17 cellular contexts compared by ENCODE assay signal in genomic region chr19:54435551-54436016, GRCh38. TPM values are rescaled to one million over a fixed set of nuclear protein-coding genes. Genes with fewer than 3 reads are reported as not detected.
DNase-seq lines count a peak whose midpoint lies in the region; FAIRE-seq and TF ChIP-seq lines count a peak whose summit lies in the region.
"Had no signal": no experiment of that assay in that cellular context is flagged by ENCODE, and none has a peak within 500 bp of the region (broad histone marks: within the 10 kb centered on the region; RNA-seq: fewer than 3 reads in every experiment).

No MANE protein-coding gene starts in this region.

- peak overlapping the region; percentile 88 for H4K91ac ChIP-seq in H1 (replicated peaks; ENCODE audit: insufficient read length, low read length)

- no peak overlapping the region for H2AFZ ChIP-seq in H1 (ENCODE audit: low read length)

- intact Hi-C loops in ovary (cut with DNase I): no loop called here

- H3K9ac ChIP-seq in H1 (replicated peaks in 1 of 4; ENCODE audit: extremely low read depth in 1 of 4, low read depth in 3 of 4, low read length in 3 of 4): no peak overlapping the region

- H4K20me1 ChIP-seq in H1 (replicated peaks in 1 of 2; ENCODE audit: control insufficient read depth in 1 of 2, insufficient read depth in 2 of 2, low read length in 2 of 2): peaks cover 11 to 24% of the 10 kb centered on the region in 2 experiments

- no peak for TF ChIP-seq CTCF in H1 (IDR thresholded peaks at IDR 0.05; ENCODE audit: control extremely low read depth in 1 of 3, insufficient read depth in 1 of 3, low read depth in 1 of 3, low read length in 3 of 3)
- no peak for TF ChIP-seq CTCF in ovary (IDR thresholded peaks at IDR 0.05)

- H2BK120ac ChIP-seq in H1 (replicated peaks; ENCODE audit: low read depth, low read length): no peak overlapping the region

- H2BK12ac ChIP-seq in H1 (ENCODE audit: low read depth, low read length): peak overlapping the region; percentile 68; the same call in 1 of the 2 replicates

- no peak for TF ChIP-seq POLR2A in H1 (IDR thresholded peaks at IDR 0.05; ENCODE audit: control extremely low read depth in 1 of 2, low read depth in 2 of 2, low read length in 2 of 2)
- TF ChIP-seq POLR2A in ovary (IDR thresholded peaks at IDR 0.05): peak; percentile 1
- no peak for TF ChIP-seq POLR2A in GM12891 (IDR thresholded peaks at IDR 0.05; ENCODE audit: low read depth, low read length)

- peaks cover 0 to 2% (median 0%) of the 10 kb centered on the region in 4 experiments; a peak in 1 of 7 replicates for H3K27me3 ChIP-seq in H1 (replicated peaks in 1 of 4; ENCODE audit: control insufficient read depth in 3 of 4, extremely low read depth in 1 of 4, insufficient read depth in 3 of 4, low read length in 3 of 4)
- no peaks in the 10 kb centered on the region for H3K27me3 ChIP-seq in ovary
- H3K27me3 ChIP-seq in small intestine (ENCODE audit: control insufficient read depth in 2 of 2, insufficient read depth in 2 of 2, low read length in 2 of 2): no peaks in the 10 kb centered on the region
- H3K27me3 ChIP-seq: thyroid gland had no signal

- TF ChIP-seq EP300 in H1 (IDR thresholded peaks at IDR 0.05; ENCODE audit: borderline replicate concordance in 1 of 2, low read depth in 2 of 2, low read length in 2 of 2) (no peak), ovary (IDR thresholded peaks at IDR 0.05) (no peak)

- TF ChIP-seq RAD21 in H1 (IDR thresholded peaks at IDR 0.05 in 1 of 2, conservative IDR thresholded peaks at IDR 0.05 in 1 of 2; ENCODE audit: low read depth in 2 of 2, low read length in 2 of 2): no peak

- no peak overlapping the region for H4K8ac ChIP-seq in H1 (ENCODE audit: extremely low read depth, insufficient read depth, low read length)

- POLR2A ChIA-PET in H1 (lab: Charles Lee; ENCODE audit: partially characterized antibody): interaction anchor here (0.6 to 13.5 kb wide), 9 partner anchors 11 to 1277 kb away, joined by 3 to 133 read pairs (median 5); partner anchors contain the start of genes LENG8 and TTYH1

- WGBS in H1 (ENCODE audit: extremely low coverage in 1 of 2, insufficient coverage in 1 of 2, insufficient read length in 1 of 2, insufficient replicate concordance in 2 of 2, low coverage in 1 of 2, low lambda C conversion rate in 2 of 2, missing lambda C conversion rate in 1 of 2), 2 experiments: 70% methylated on average over 5 of the region's 16 CpGs; no CpG with 5 or more reads in 1 of the 2 experiments
- WGBS in ovary, 3 donors: 9 to 19% (median 12%) methylated on average over 15 to 16 of the region's 16 CpGs
- WGBS in small intestine, 3 donors: 44 to 53% (median 46%) methylated on average over 13 to 16 of the region's 16 CpGs

- H3K9me3 ChIP-seq in H1 (ENCODE audit: insufficient read depth in 2 of 2, low read depth in 1 of 2, low read length in 1 of 2) (no peaks in the 10 kb centered on the region), ovary (no peaks in the 10 kb centered on the region), small intestine (ENCODE audit: control insufficient read depth, low read depth) (no peaks in the 10 kb centered on the region)
- H3K9me3 ChIP-seq: gastrocnemius medialis, thyroid gland had no signal

- peak overlapping the region; percentile 11 to 55; a peak in 3 of 4 replicates for H3K4me2 ChIP-seq in H1 (ENCODE audit: insufficient read depth in 1 of 2, low read depth in 2 of 2, low read length in 2 of 2)

- H3K79me1 ChIP-seq in H1 (ENCODE audit: low read depth, low read length): peaks cover 7% of the 10 kb centered on the region; the same call in 1 of the 2 replicates

- peak overlapping the region; percentile 87; the same call in 1 of the 2 replicates for H3K18ac ChIP-seq in H1 (ENCODE audit: extremely low read depth, low read length)

- peaks cover 0 to 6% (median 0%) of the 10 kb centered on the region in 4 experiments; a peak in 1 of 8 replicates for H3K36me3 ChIP-seq in H1 (ENCODE audit: control insufficient read depth in 2 of 4, insufficient read depth in 4 of 4, low read length in 3 of 4)
- no peaks in the 10 kb centered on the region for H3K36me3 ChIP-seq in ovary
- H3K36me3 ChIP-seq in small intestine (ENCODE audit: control insufficient read depth in 2 of 2, insufficient read depth in 2 of 2, low read length in 2 of 2): no peaks in the 10 kb centered on the region
- H3K36me3 ChIP-seq: gastrocnemius medialis, thyroid gland had no signal

- FAIRE-seq in H1 (lab: Jason Lieb, UNC) (no peak), small intestine (lab: Jason Lieb, UNC) (no peak), GM12891 (lab: Jason Lieb, UNC) (no peak)
- FAIRE-seq: TTC549 had no signal

- CTCF ChIA-PET in H1 (lab: Charles Lee; ENCODE audit: partially characterized antibody): interaction anchor here (1.3 to 7.4 kb wide), 4 partner anchors 15 to 78 kb away, joined by 4 to 109 read pairs (median 34); no protein-coding TSS in a partner anchor

- H3K79me2 ChIP-seq in H1 (ENCODE audit: control insufficient read depth in 1 of 2, insufficient read depth in 2 of 2, low read length in 2 of 2): no peaks in the 10 kb centered on the region

- peak; percentile 19 for DNase-seq in NCI-H69 (lab: John Stamatoyannopoulos, UW)
- peak in 1 of 2 experiments; percentile 57 for DNase-seq in H1 (ENCODE audit: low read depth in 1 of 2, low spot score in 2 of 2)
- peak in 2 of 5 donors; percentile 35 to 54 for DNase-seq in ovary
- DNase-seq in RKO (ENCODE audit: low spot score): no peak
- DNase-seq in small intestine: no peak
- no peak for DNase-seq in GM12891 (ENCODE audit: insufficient read length, low spot score)
- DNase-seq: activated CD4-positive, alpha-beta T cell treated with anti-CD3 and anti-CD28 coated beads for 36 hours; CD8-positive, alpha-beta memory T cell; DMS79; gastrocnemius medialis; NCI-H1417; NCI-H2107; NCI-H510A; thyroid gland had no signal

- no peak overlapping the region for H3K56ac ChIP-seq in H1 (replicated peaks; ENCODE audit: insufficient read length, low read depth, low read length)

- no peak overlapping the region for H3K14ac ChIP-seq in H1 (ENCODE audit: insufficient read length)

- peaks cover 0 to 30% (median 20%) of the 10 kb centered on the region in 4 experiments; a peak in 6 of 7 replicates for H3K4me1 ChIP-seq in H1 (replicated peaks in 1 of 4; ENCODE audit: control insufficient read depth in 3 of 4, insufficient read depth in 4 of 4, low read length in 3 of 4)
- H3K4me1 ChIP-seq in ovary (ENCODE audit: insufficient read depth): peaks cover 19% of the 10 kb centered on the region
- H3K4me1 ChIP-seq in small intestine (ENCODE audit: control insufficient read depth in 2 of 2, insufficient read depth in 1 of 2, low read depth in 1 of 2, low read length in 1 of 2): no peaks in the 10 kb centered on the region

- H3K4me3 ChIP-seq in H1 (ENCODE audit: extremely low read depth in 1 of 4, insufficient read depth in 2 of 4, low read depth in 3 of 4, low read length in 4 of 4) (peak overlapping the region in 1 of 4 experiments; percentile 20; a peak in 1 of 8 replicates), ovary (no peak overlapping the region), small intestine (ENCODE audit: low read depth in 1 of 2, low read length in 2 of 2) (no peak overlapping the region)
- H3K4me3 ChIP-seq: gastrocnemius medialis, thyroid gland had no signal

- H3K4ac ChIP-seq in H1 (replicated peaks; ENCODE audit: insufficient read length, low read depth, low read length): no peak overlapping the region

- no peak overlapping the region for H2BK20ac ChIP-seq in H1 (ENCODE audit: low read length)

- H2BK15ac ChIP-seq in H1 (ENCODE audit: low read length): peak overlapping the region; percentile 92; the same call in 1 of the 2 replicates

- no peak overlapping the region for H3K23ac ChIP-seq in H1 (ENCODE audit: insufficient read length)

- H4K5ac ChIP-seq in H1 (ENCODE audit: insufficient read length, low read depth, low read length): no peak overlapping the region

- H3K27ac ChIP-seq in H1 (ENCODE audit: low read depth, low read length) (no peak overlapping the region; the same call in 1 of the 2 replicates), ovary (peak overlapping the region in 1 of 2 donors; percentile 66), small intestine (ENCODE audit: low read depth in 1 of 2, low read length in 1 of 2) (no peak overlapping the region)
- H3K27ac ChIP-seq: gastrocnemius medialis, thyroid gland had no signal

- H2AK5ac ChIP-seq in H1 (ENCODE audit: low read depth, low read length): peak overlapping the region; percentile 93; the same call in 1 of the 2 replicates

- H2BK5ac ChIP-seq in H1 (ENCODE audit: low read depth, low read length): peak overlapping the region; percentile 75; the same call in 1 of the 2 replicates

- peaks cover 4% of the 10 kb centered on the region for H3K23me2 ChIP-seq in H1 (ENCODE audit: low read depth, low read length)

RNA-seq across cellular contexts. Expression of gene LENG8, which starts 13.4 kb away (rescaled TPM):
- total RNA-seq in H1 (2021; fragmentation: NEBNext Ultra II Directional; extraction: Animal tissue kit (Norgen Biotek cat#: 25700)): 108 TPM in 2 replicates
- 62.2 and 113 TPM in 2 replicates for polyA plus RNA-seq in H1 (2011; rRNA removed)
- polyA plus RNA-seq in H1 (2011; cell fraction: cytosol; rRNA removed): 82.3 TPM
- polyA plus RNA-seq in H1 (2011; cell fraction: nucleus; rRNA removed): 580 TPM
- 100 to 168 TPM (median 138 TPM) in 4 replicates for polyA plus RNA-seq in H1 (2012, experiment 1 of 2)
- 126 TPM for polyA plus RNA-seq in H1 (2012, experiment 2 of 2)
- 120 TPM for polyA plus RNA-seq in H1 (2013, experiment 1 of 2)
- 103 TPM for polyA plus RNA-seq in H1 (2013, experiment 2 of 2)
- 58.2 and 88.9 TPM in 2 replicates for polyA minus RNA-seq in H1 (2011; rRNA and poly(A)+ RNA removed)
- 42.4 TPM for polyA minus RNA-seq in H1 (2011; cell fraction: cytosol; rRNA and poly(A)+ RNA removed)
- 91.6 TPM for polyA minus RNA-seq in H1 (2011; cell fraction: nucleus; rRNA and poly(A)+ RNA removed)
- total RNA-seq in ovary: 100 to 1,000 TPM; 105 to 207 (median 156) TPM
- 100 to 1,000 TPM in 1 of 2 donors, 10 to 100 TPM in 1; 29.9 to 122 TPM for polyA plus RNA-seq in ovary
- 10 to 100 TPM; 51.6 to 92.8 (median 81.5) TPM for polyA plus RNA-seq in small intestine
- polyA plus RNA-seq in GM12891 (2012; ENCODE audit: low read depth, missing spikeins): 142 TPM

RNA-seq across cellular contexts. Expression of gene TTYH1, which starts 20.3 kb away (rescaled TPM):
- 24.3 and 26.7 TPM in 2 replicates for total RNA-seq in H1 (2021; fragmentation: NEBNext Ultra II Directional; extraction: Animal tissue kit (Norgen Biotek cat#: 25700))
- polyA plus RNA-seq in H1 (2011; rRNA removed) (46.5 and 92.1 TPM in 2 replicates), ovary (1 to 10 TPM in 1 of 2 donors, under 1 TPM in 1; 0.25 to 1.3 TPM), small intestine (1 to 10 TPM in 1 of 3 donors, not detected in 2; 1.5 TPM)
- 41.6 TPM for polyA plus RNA-seq in H1 (2011; cell fraction: cytosol; rRNA removed)
- polyA plus RNA-seq in H1 (2011; cell fraction: nucleus; rRNA removed): 72.1 TPM
- polyA plus RNA-seq in H1 (2012, experiment 1 of 2): 14.7 to 48.5 TPM (median 38.0 TPM) in 4 replicates
- polyA plus RNA-seq in H1 (2012, experiment 2 of 2): 32.8 TPM
- 51.0 TPM for polyA plus RNA-seq in H1 (2013, experiment 1 of 2)
- polyA plus RNA-seq in H1 (2013, experiment 2 of 2): 53.6 TPM
- 16.3 and 25.9 TPM in 2 replicates for polyA minus RNA-seq in H1 (2011; rRNA and poly(A)+ RNA removed)
- 27.7 TPM for polyA minus RNA-seq in H1 (2011; cell fraction: cytosol; rRNA and poly(A)+ RNA removed)
- 16.1 TPM for polyA minus RNA-seq in H1 (2011; cell fraction: nucleus; rRNA and poly(A)+ RNA removed)
- 10 to 100 TPM in 1 of 7 donors, 1 to 10 TPM in 5, under 1 TPM in 1; 0.95 to 34.2 (median 7.5) TPM for total RNA-seq in ovary
- polyA plus RNA-seq in GM12891 (2012; ENCODE audit: low read depth, missing spikeins): 0.58 TPM
- total RNA-seq: dermis microvascular lymphatic vessel endothelial cell, renal cortical epithelial cell had no signal
- polyA plus RNA-seq: CD8-positive, alpha-beta memory T cell had no signal

RNA-seq across cellular contexts. Expression of gene LENG9, which starts 28.0 kb away (rescaled TPM):
- 3.9 and 4.0 TPM in 2 replicates for total RNA-seq in H1 (2021; fragmentation: NEBNext Ultra II Directional; extraction: Animal tissue kit (Norgen Biotek cat#: 25700))
- 1.6 and 2.6 TPM in 2 replicates for polyA plus RNA-seq in H1 (2011; rRNA removed)
- 2.5 TPM for polyA plus RNA-seq in H1 (2011; cell fraction: cytosol; rRNA removed)
- 2.5 TPM for polyA plus RNA-seq in H1 (2011; cell fraction: nucleus; rRNA removed)
- polyA plus RNA-seq in H1 (2012, experiment 1 of 2): 2.4 to 5.0 TPM (median 3.8 TPM) in 4 replicates
- polyA plus RNA-seq in H1 (2012, experiment 2 of 2): 2.3 TPM
- polyA plus RNA-seq in H1 (2013, experiment 1 of 2): 1.8 TPM
- polyA plus RNA-seq in H1 (2013, experiment 2 of 2): 1.5 TPM
- 1.3 and 1.7 TPM in 2 replicates for polyA minus RNA-seq in H1 (2011; rRNA and poly(A)+ RNA removed)
- polyA minus RNA-seq in H1 (2011; cell fraction: cytosol; rRNA and poly(A)+ RNA removed): 3.4 TPM
- polyA minus RNA-seq in H1 (2011; cell fraction: nucleus; rRNA and poly(A)+ RNA removed): 7.7 TPM
- 1 to 10 TPM; 2.7 to 8.3 (median 5.5) TPM for total RNA-seq in ovary
- polyA plus RNA-seq in ovary: 1 to 10 TPM in 1 of 2 donors, under 1 TPM in 1; 0.70 to 3.0 TPM
- 10 to 100 TPM in 1 of 3 donors, 1 to 10 TPM in 2; 8.7 to 14.1 (median 9.2) TPM for polyA plus RNA-seq in small intestine
- polyA plus RNA-seq in GM12891 (2012; ENCODE audit: low read depth, missing spikeins): 2.0 TPM

RNA-seq across cellular contexts. Expression of gene CDC42EP5, which starts 37.5 kb away (rescaled TPM):
- 2.1 and 4.8 TPM in 2 replicates for total RNA-seq in H1 (2021; fragmentation: NEBNext Ultra II Directional; extraction: Animal tissue kit (Norgen Biotek cat#: 25700))
- 1.8 and 4.2 TPM in 2 replicates for polyA plus RNA-seq in H1 (2011; rRNA removed)
- 3.5 TPM for polyA plus RNA-seq in H1 (2011; cell fraction: cytosol; rRNA removed)
- 2.8 TPM for polyA plus RNA-seq in H1 (2011; cell fraction: nucleus; rRNA removed)
- polyA plus RNA-seq in H1 (2012, experiment 1 of 2): 1.8 to 4.6 TPM (median 2.9 TPM) in 4 replicates
- 6.6 TPM for polyA plus RNA-seq in H1 (2012, experiment 2 of 2)
- 5.2 TPM for polyA plus RNA-seq in H1 (2013, experiment 1 of 2)
- polyA plus RNA-seq in H1 (2013, experiment 2 of 2): 6.3 TPM
- 0.22 TPM in 1 of 2 replicates, not detected in the other for polyA minus RNA-seq in H1 (2011; rRNA and poly(A)+ RNA removed)
- polyA minus RNA-seq in H1 (2011; cell fraction: cytosol; rRNA and poly(A)+ RNA removed): 4.1 TPM
- polyA minus RNA-seq in H1 (2011; cell fraction: nucleus; rRNA and poly(A)+ RNA removed): 1.8 TPM
- 10 to 100 TPM in 6 of 7 donors, 1 to 10 TPM in 1; 7.8 to 31.0 (median 18.8) TPM for total RNA-seq in ovary
- polyA plus RNA-seq in ovary: 10 to 100 TPM in 1 of 2 donors, under 1 TPM in 1; 0.55 to 13.2 TPM
- polyA plus RNA-seq in small intestine: 100 to 1,000 TPM; 131 to 176 (median 151) TPM
- 1.3 TPM for polyA plus RNA-seq in GM12891 (2012; ENCODE audit: low read depth, missing spikeins)
- polyA plus RNA-seq: CD8-positive, alpha-beta memory T cell had no signal

Comparison
In these comparisons a context has a peak if more than half of its experiments do, and no peak if none do; other contexts are left out.
1. RNA of gene TTYH1, which starts 20.3 kb away (polyA plus RNA-seq): 14.7 to 92.1 TPM in H1; 0.25 to 1.3 TPM in ovary and 1.5 TPM in small intestine; every median in the first group is over 4 times any median in the second.